Comparison of ENCODE assay signal across 1 cellular context in genomic region chr10:132546567-132547420, GRCh38.
TF ChIP-seq lines count a peak whose summit lies in the region.

No MANE protein-coding gene starts in this region.

TF ChIP-seq in IMR-90, 13 proteins besides CTCF, POLR2A, EP300 and RAD21:
- TF ChIP-seq MAFK (IDR thresholded peaks at IDR 0.05; ENCODE audit: low read depth, low read length) (no peak), CEBPB (IDR thresholded peaks at IDR 0.05; ENCODE audit: low read depth, low read length) (no peak), RFX5 (IDR thresholded peaks at IDR 0.05; ENCODE audit: low read depth, low read length) (no peak)
